21 cellular contexts compared by ENCODE assay signal in genomic region chr1:109609881-109610280, GRCh38. TPM values are rescaled to one million over a fixed set of nuclear protein-coding genes. Genes with fewer than 3 reads are reported as not detected.
DNase-seq lines count a peak whose midpoint lies in the region; FAIRE-seq and TF ChIP-seq lines count a peak whose summit lies in the region.
"Had no signal": no experiment of that assay in that cellular context is flagged by ENCODE, and none has a peak within 500 bp of the region (broad histone marks: within the 10 kb centered on the region; RNA-seq: fewer than 3 reads in every experiment).

No MANE protein-coding gene starts in this region.

- H3K27ac ChIP-seq in trophoblast cell (ENCODE audit: low read depth, low read length) (no peak overlapping the region), stomach (no peak overlapping the region)
- H3K27ac ChIP-seq: KMS-11, RWPE1 had no signal

- H3K36me3 ChIP-seq in Caco-2 (ENCODE audit: control insufficient read depth, insufficient read depth, low read length) (no peaks in the 10 kb centered on the region), trophoblast cell (ENCODE audit: control insufficient read depth in 1 of 2, insufficient read depth in 2 of 2, low read length in 2 of 2) (peaks cover 0 to 3% of the 10 kb centered on the region in 2 experiments), stomach (no peaks in the 10 kb centered on the region)

- WGBS in trophoblast cell (ENCODE audit: extremely low coverage, insufficient coverage, insufficient read length) = no CpG with 5 or more reads among the region's 3 CpGs
- WGBS in stomach, 5 donors = 89 to 99% (median 94%) methylated on average over 3 of the region's 3 CpGs

- H2BK12ac ChIP-seq in trophoblast cell (ENCODE audit: low read length) = no peak overlapping the region

- no peak for TF ChIP-seq CTCF in Caco-2 (IDR thresholded peaks at IDR 0.05; ENCODE audit: insufficient read depth in 1 of 2, low read depth in 1 of 2, low read length in 1 of 2, severe bottlenecking in 1 of 2, unreplicated experiment in 1 of 2)
- no peak for TF ChIP-seq CTCF in astrocyte of the spinal cord (IDR thresholded peaks at IDR 0.05; ENCODE audit: low read depth, low read length)
- no peak for TF ChIP-seq CTCF in stomach (IDR thresholded peaks at IDR 0.05)

- H3K79me2 ChIP-seq in trophoblast cell (ENCODE audit: control insufficient read depth, insufficient read depth, low read length, poor library complexity) = no peaks in the 10 kb centered on the region

- H3K9me3 Mint-ChIP-seq in Caco-2 (ENCODE audit: unreplicated experiment) = no peaks in the 10 kb centered on the region
- H3K9me3 Mint-ChIP-seq: GM23338, H9, IgD-negative memory B cell had no signal

- no peaks in the 10 kb centered on the region for H3K27me3 Mint-ChIP-seq in Caco-2 (ENCODE audit: insufficient read depth, unreplicated experiment)
- H3K27me3 Mint-ChIP-seq: IgD-negative memory B cell had no signal

- H2BK5ac ChIP-seq in trophoblast cell (ENCODE audit: low read depth, low read length, poor library complexity) = peak overlapping the region; percentile 2

- H3K27me3 ChIP-seq in Caco-2 (replicated peaks; ENCODE audit: control insufficient read depth, insufficient read depth, low read length) (no peaks in the 10 kb centered on the region), trophoblast cell (ENCODE audit: insufficient read depth, low read length) (no peaks in the 10 kb centered on the region), stomach (no peaks in the 10 kb centered on the region)

- H3K18ac ChIP-seq in trophoblast cell (ENCODE audit: low read length) = no peak overlapping the region

- H2BK120ac ChIP-seq in trophoblast cell (ENCODE audit: insufficient read depth, low read length, poor library complexity) = no peak overlapping the region

- H3K14ac ChIP-seq in trophoblast cell (ENCODE audit: low read length) = no peak overlapping the region

- H3K4me1 ChIP-seq in Caco-2 (peaks cover 13% of the 10 kb centered on the region), trophoblast cell (ENCODE audit: control insufficient read depth in 1 of 2, insufficient read depth in 2 of 2, low read length in 2 of 2) (peaks cover 12 to 13% of the 10 kb centered on the region in 2 experiments), stomach (peaks cover 0 to 21% (median 0%) of the 10 kb centered on the region in 4 donors)

- H3K4ac ChIP-seq in trophoblast cell (ENCODE audit: low read depth, low read length) = no peak overlapping the region

- H2AFZ ChIP-seq in trophoblast cell (ENCODE audit: insufficient read depth, low read length, poor library complexity) = no peak overlapping the region
- H2AFZ ChIP-seq: GM23338 had no signal

- H3K4me2 ChIP-seq in trophoblast cell (ENCODE audit: low read length) = no peak overlapping the region
- H3K4me2 ChIP-seq: KMS-11 had no signal

- TF ChIP-seq EP300 in stomach (IDR thresholded peaks at IDR 0.05) = no peak

- peak overlapping the region; percentile 53 for H3K27ac Mint-ChIP-seq in Caco-2 (ENCODE audit: unreplicated experiment)
- H3K27ac Mint-ChIP-seq: GM23338, IgD-negative memory B cell had no signal

- H3K4me3 ChIP-seq in Caco-2 (ENCODE audit: low read depth, low read length) (no peak overlapping the region), astrocyte of the spinal cord (ENCODE audit: low read depth, low read length) (no peak overlapping the region), trophoblast cell (ENCODE audit: low read depth, low read length) (no peak overlapping the region), stomach (no peak overlapping the region)
- H3K4me3 ChIP-seq: GM23338 had no signal

- H4K91ac ChIP-seq in trophoblast cell (ENCODE audit: low read depth, low read length) = no peak overlapping the region

- no peaks in the 10 kb centered on the region for H3K9me3 ChIP-seq in Caco-2
- no peaks in the 10 kb centered on the region for H3K9me3 ChIP-seq in trophoblast cell (ENCODE audit: insufficient read depth, low read depth, low read length)
- H3K9me3 ChIP-seq in stomach = no peaks in the 10 kb centered on the region

- DNase-seq in Caco-2 (no peak), RCC 7860 (ENCODE audit: low spot score) (peak; percentile 11), astrocyte of the spinal cord (ENCODE audit: low read depth, low spot score) (peak; percentile 20), trophoblast cell (no peak), epidermal melanocyte (ENCODE audit: insufficient read length, low spot score) (no peak), superior temporal gyrus (ENCODE audit: extremely low spot score) (no peak), stomach (no peak)
- DNase-seq: 8988T, H9, NCI-H1048, NCI-H1417, NCI-H1694, NCI-H2029 treated with DMSO at 0.1 percent for 48 hours, NCI-H446 treated with DMSO at 0.1 percent for 48 hours, NCI-H526, SHP77 treated with DMSO at 0.1 percent for 48 hours had no signal

- TF ChIP-seq POLR2A in stomach (IDR thresholded peaks at IDR 0.05) = no peak

- POLR2A ChIA-PET in Caco-2 (lab: Charles Lee) = no interaction called here

- no TSS peak for BruUV-seq in Caco-2 (replicated peaks; lab: Mats Ljungman, UMichigan)

- intact Hi-C loops in Caco-2 (cut with micrococcal nuclease; ENCODE audit: unreplicated experiment) (no loop called here), stomach (cut with DNase I; ENCODE audit: low total_unique reads) (no loop called here)

- H3K23ac ChIP-seq in trophoblast cell (ENCODE audit: low read length) = no peak overlapping the region

- no peak for FAIRE-seq in RCC 7860 (lab: Jason Lieb, UNC)
- FAIRE-seq: G401.6 had no signal

- in situ Hi-C loops in astrocyte of the spinal cord (cut with HindIII; ENCODE audit: low sequenced_read_pairs) = no loop called here

- H3K9ac ChIP-seq in trophoblast cell (ENCODE audit: low read length) = no peak overlapping the region
- H3K9ac ChIP-seq: KMS-11 had no signal

- peaks cover 2% of the 10 kb centered on the region for H3K79me1 ChIP-seq in trophoblast cell (ENCODE audit: low read length)

- H3K4me3 Mint-ChIP-seq in Caco-2 (ENCODE audit: unreplicated experiment) = no peak overlapping the region
- H3K4me3 Mint-ChIP-seq: GM23338, H9, IgD-negative memory B cell had no signal

- H3K4me1 Mint-ChIP-seq in Caco-2 (ENCODE audit: low read depth, unreplicated experiment) = peaks cover 7% of the 10 kb centered on the region

- H4K8ac ChIP-seq in trophoblast cell (ENCODE audit: low read depth, low read length) = no peak overlapping the region

- CTCF ChIA-PET in Caco-2 (lab: Charles Lee) = no interaction called here

- no peak overlapping the region for H4K12ac ChIP-seq in trophoblast cell (ENCODE audit: low read depth, low read length)

- no peak overlapping the region for H2AK5ac ChIP-seq in trophoblast cell (ENCODE audit: low read length)

- H3K36me3 Mint-ChIP-seq in Caco-2 (ENCODE audit: insufficient read depth, unreplicated experiment) = peaks cover 6% of the 10 kb centered on the region

RNA-seq across cellular contexts. Expression of gene GNAT2, which starts 9.5 kb away (rescaled TPM):
- total RNA-seq in Caco-2 (2022) (not detected in 2 replicates), stomach (not detected)
- 0.04 TPM in 1 of 2 replicates, not detected in the other for polyA plus RNA-seq in trophoblast cell (2013)
- under 1 TPM in 1 of 3 donors, not detected in 2; 0.43 TPM for polyA plus RNA-seq in stomach
- polyA plus RNA-seq: GM23338, IgD-negative memory B cell had no signal

RNA-seq across cellular contexts. Expression of gene AMPD2, which starts 9.8 kb away (rescaled TPM):
- total RNA-seq in Caco-2 (2022) (40.3 and 47.8 TPM in 2 replicates), stomach (100 to 1,000 TPM in 3 of 5 donors, 10 to 100 TPM in 2; 69.4 to 364 (median 212) TPM)
- polyA plus RNA-seq in trophoblast cell (2013) = 31.5 and 36.1 TPM in 2 replicates
- 10 to 100 TPM; 16.1 to 22.5 (median 18.9) TPM for polyA plus RNA-seq in stomach

RNA-seq across cellular contexts. Expression of gene GSTM4, which starts 46.0 kb away (rescaled TPM):
- 9.6 and 11.9 TPM in 2 replicates for total RNA-seq in Caco-2 (2022)
- 7.8 and 8.6 TPM in 2 replicates for polyA plus RNA-seq in trophoblast cell (2013)
- total RNA-seq in stomach = 10 to 100 TPM in 4 of 5 donors, 1 to 10 TPM in 1; 7.5 to 63.6 (median 22.3) TPM
- polyA plus RNA-seq in stomach = 10 to 100 TPM; 23.6 to 32.6 (median 24.7) TPM

RNA-seq across cellular contexts. Expression of gene GSTM2, which starts 58.0 kb away (rescaled TPM):
- total RNA-seq in Caco-2 (2022) (0.84 and 1.7 TPM in 2 replicates), stomach (100 to 1,000 TPM in 3 of 5 donors, 10 to 100 TPM in 2; 22.3 to 219 (median 126) TPM)
- polyA plus RNA-seq in trophoblast cell (2013) = 7.6 and 7.7 TPM in 2 replicates
- 100 to 1,000 TPM; 102 to 149 (median 122) TPM for polyA plus RNA-seq in stomach

Comparison
In these comparisons a context has a peak if more than half of its experiments do, and no peak if none do; other contexts are left out.
1. DNase-seq: peak in RCC 7860 (single experiment) and astrocyte of the spinal cord (single experiment); none in Caco-2 (0 of 2), trophoblast cell (0 of 2), epidermal melanocyte (single experiment), superior temporal gyrus (single experiment) and stomach (single experiment).